In the genomic region with DNA sequence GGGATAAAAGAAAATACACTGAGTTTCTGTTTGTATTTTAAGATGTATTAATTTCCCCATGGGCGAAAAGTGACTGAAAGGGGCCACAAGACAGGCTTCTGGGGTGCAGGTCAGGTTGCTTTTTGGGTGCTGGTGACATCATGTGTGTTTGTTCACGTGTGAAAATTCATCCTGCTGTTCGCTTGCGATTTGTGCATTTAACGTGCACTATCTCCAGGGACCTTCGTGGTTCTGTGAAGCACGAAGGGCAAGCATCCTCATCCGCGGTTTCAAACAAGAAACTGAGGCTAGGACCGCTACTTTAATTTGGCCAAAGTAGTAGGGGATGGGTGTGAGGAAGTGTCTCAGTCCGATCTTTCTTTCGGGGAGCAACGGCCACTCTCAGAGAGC, we compare ENCODE assay signal across 8 cellular contexts. TPM values are rescaled to one million over a fixed set of nuclear protein-coding genes. Genes with fewer than 3 reads are reported as not detected.
DNase-seq lines count a peak whose midpoint lies in the region; ATAC-seq and TF ChIP-seq lines count a peak whose summit lies in the region.

No MANE protein-coding gene starts in this region.

- peaks cover 11% of the 10 kb centered on the region for H3F3A ChIP-seq in SK-N-SH (replicated peaks; ENCODE audit: insufficient read depth)

- TF ChIP-seq RAD21 in SK-N-SH (IDR thresholded peaks at IDR 0.05; ENCODE audit: low read length), result no peak

- intact Hi-C loops in activated B cell treated with CpG ODN at 0.5 μM for 24 hours (cut with micrococcal nuclease), result loop anchor here (2.0 to 5.0 kb wide), 5 partner anchors 82 to 842 kb away; a partner anchor contains a TSS

- TF ChIP-seq POLR2A in suprapubic skin (IDR thresholded peaks at IDR 0.05), result no peak

- TF ChIP-seq CTCF in SK-N-SH (IDR thresholded peaks at IDR 0.05) (no peak), activated B cell treated with CpG ODN at 0.5 μM for 24 hours (IDR thresholded peaks at IDR 0.05) (no peak), suprapubic skin (IDR thresholded peaks at IDR 0.05) (no peak)

- H3K4me2 ChIP-seq in SK-N-SH, result peak overlapping the region; percentile 88

- peaks cover 15% of the 10 kb centered on the region for H3K27me3 Mint-ChIP-seq in activated B cell treated with CpG ODN at 0.5 μM for 24 hours

- H3K9me3 ChIP-seq in SK-N-SH (no peaks in the 10 kb centered on the region), iPS-18c (ENCODE audit: control insufficient read depth, insufficient read depth, low read length) (no peaks in the 10 kb centered on the region), suprapubic skin (no peaks in the 10 kb centered on the region)

- H3K27me3 ChIP-seq in SK-N-SH (ENCODE audit: insufficient read depth) (no peaks in the 10 kb centered on the region), suprapubic skin (peaks cover 16% of the 10 kb centered on the region)

- peaks cover 0 to 2% of the 10 kb centered on the region in 2 experiments for H3K36me3 ChIP-seq in SK-N-SH (replicated peaks in 1 of 2; ENCODE audit: control insufficient read depth in 1 of 2, insufficient read depth in 2 of 2, low read length in 1 of 2)
- no peaks in the 10 kb centered on the region for H3K36me3 ChIP-seq in suprapubic skin

- peaks cover 32% of the 10 kb centered on the region for H3K79me2 ChIP-seq in SK-N-SH (ENCODE audit: insufficient read depth)

- POLR2A ChIA-PET in SK-N-SH (lab: Yijun Ruan, JAX) (no interaction called here), activated B cell treated with CpG ODN at 0.5 μM for 24 hours (lab: Charles Lee) (interaction anchor here (0.9 to 1.7 kb wide), 4 partner anchors 9 to 196 kb away, joined by 3 to 6 read pairs (median 4); a partner anchor contains a TSS)

- H4K20me1 ChIP-seq in SK-N-SH (ENCODE audit: insufficient read depth), result peaks cover 21% of the 10 kb centered on the region

- DNase-seq in SK-N-SH (no peak), activated B cell treated with CpG ODN at 0.5 μM for 24 hours (no peak), suprapubic skin (ENCODE audit: low spot score in 2 of 2) (no peak), NCI-H1436 (lab: John Stamatoyannopoulos, UW) (no peak)

- H3K4me1 ChIP-seq in SK-N-SH (ENCODE audit: control insufficient read depth in 1 of 2, insufficient read depth in 2 of 2, low read depth in 1 of 2, low read length in 1 of 2) (peaks cover 19 to 21% of the 10 kb centered on the region in 2 experiments; a peak in 3 of 4 replicates), suprapubic skin (peaks cover 50% of the 10 kb centered on the region)

- peak overlapping the region; percentile 39; the same call in 1 of the 2 replicates for H3K9ac ChIP-seq in SK-N-SH

- 48% methylated on average over 13 of the region's 13 CpGs for WGBS in SK-N-SH (ENCODE audit: low lambda C conversion rate)
- 7% methylated on average over 13 of the region's 13 CpGs for WGBS in suprapubic skin

- H3K27ac ChIP-seq in SK-N-SH (ENCODE audit: low read depth in 2 of 2, low read length in 1 of 2) (peak overlapping the region; percentile 27 to 44; a peak in 2 of 4 replicates), suprapubic skin (peak overlapping the region; percentile 5)

- TF ChIP-seq EP300 in SK-N-SH (IDR thresholded peaks at IDR 0.05; ENCODE audit: borderline replicate concordance in 1 of 2, low read depth in 1 of 2, low read length in 1 of 2) (no peak), suprapubic skin (IDR thresholded peaks at IDR 0.05) (no peak)

- H3K4me3 Mint-ChIP-seq in activated B cell treated with CpG ODN at 0.5 μM for 24 hours, result peak overlapping the region; percentile 88

- H3K4me3 ChIP-seq in SK-N-SH (ENCODE audit: low read depth in 2 of 2, low read length in 1 of 2), result peak overlapping the region; percentile 68 to 73
- H3K4me3 ChIP-seq in iPS-18c (ENCODE audit: insufficient read depth, low read depth, low read length), result peak overlapping the region; percentile 42
- H3K4me3 ChIP-seq in suprapubic skin, result peak overlapping the region; percentile 78

- H3K9me3 Mint-ChIP-seq in activated B cell treated with CpG ODN at 0.5 μM for 24 hours, result no peaks in the 10 kb centered on the region

- H3K4me1 Mint-ChIP-seq in activated B cell treated with CpG ODN at 0.5 μM for 24 hours, result peaks cover 22% of the 10 kb centered on the region

- H3K9me2 ChIP-seq in SK-N-SH, result no peaks in the 10 kb centered on the region

- H3K36me3 Mint-ChIP-seq in activated B cell treated with CpG ODN at 0.5 μM for 24 hours (ENCODE audit: low read depth), result peaks cover 6% of the 10 kb centered on the region

- peak overlapping the region; percentile 90 for H2AFZ ChIP-seq in SK-N-SH (ENCODE audit: low read depth)

- ATAC-seq in SK-N-SH treated with all-trans-retinoic acid at 6 μM for 48 hours, result no peak
- ATAC-seq in activated B cell treated with CpG ODN at 0.5 μM for 24 hours (ENCODE audit: low read depth), result peak; percentile 1
- ATAC-seq in HG02759 (IDR thresholded peaks at IDR 0.05; ENCODE audit: unreplicated experiment), result no peak
- no peak for ATAC-seq in HG03175 (IDR thresholded peaks at IDR 0.05; ENCODE audit: unreplicated experiment)

- H3K27ac Mint-ChIP-seq in activated B cell treated with CpG ODN at 0.5 μM for 24 hours, result peak overlapping the region; percentile 70

- CTCF ChIA-PET in SK-N-SH (lab: Yijun Ruan, JAX), result interaction anchor here (0.6 to 12.9 kb wide), 8 partner anchors 21 to 411 kb away, joined by 3 to 172 read pairs (median 12); no protein-coding TSS in a partner anchor
- CTCF ChIA-PET in activated B cell treated with CpG ODN at 0.5 μM for 24 hours (lab: Charles Lee), result no interaction called here

TF ChIP-seq in SK-N-SH, 30 proteins besides CTCF, POLR2A, EP300 and RAD21:
- TF ChIP-seq FOXJ3 (CRISPR knock-in tag; IDR thresholded peaks at IDR 0.05) (no peak), TAF1 (IDR thresholded peaks at IDR 0.05; ENCODE audit: borderline replicate concordance, low read depth, low read length) (no peak), NFIC (IDR thresholded peaks at IDR 0.05; ENCODE audit: borderline replicate concordance) (no peak), FOSL2 (IDR thresholded peaks at IDR 0.05; ENCODE audit: borderline replicate concordance, low read depth) (no peak), FOXM1 (IDR thresholded peaks at IDR 0.05; ENCODE audit: low read depth) (no peak), TEAD4 (IDR thresholded peaks at IDR 0.05; ENCODE audit: borderline replicate concordance, insufficient read depth) (no peak), JUND (IDR thresholded peaks at IDR 0.05) (no peak), YY1 (IDR thresholded peaks at IDR 0.05; ENCODE audit: low read depth) (no peak), RFX5 (IDR thresholded peaks at IDR 0.05; ENCODE audit: low read length) (no peak), GABPA (IDR thresholded peaks at IDR 0.05; ENCODE audit: low read depth) (no peak), SMC3 (IDR thresholded peaks at IDR 0.05; ENCODE audit: low read depth, low read length) (no peak)

TF ChIP-seq in SK-N-SH treated with all-trans-retinoic acid at 6 μM for 48 hours, 23 proteins besides CTCF, POLR2A, EP300 and RAD21:
- no peak for TF ChIP-seq ZC3H10 (CRISPR knock-in tag; IDR thresholded peaks at IDR 0.05)
- TF ChIP-seq, protein P1, sequence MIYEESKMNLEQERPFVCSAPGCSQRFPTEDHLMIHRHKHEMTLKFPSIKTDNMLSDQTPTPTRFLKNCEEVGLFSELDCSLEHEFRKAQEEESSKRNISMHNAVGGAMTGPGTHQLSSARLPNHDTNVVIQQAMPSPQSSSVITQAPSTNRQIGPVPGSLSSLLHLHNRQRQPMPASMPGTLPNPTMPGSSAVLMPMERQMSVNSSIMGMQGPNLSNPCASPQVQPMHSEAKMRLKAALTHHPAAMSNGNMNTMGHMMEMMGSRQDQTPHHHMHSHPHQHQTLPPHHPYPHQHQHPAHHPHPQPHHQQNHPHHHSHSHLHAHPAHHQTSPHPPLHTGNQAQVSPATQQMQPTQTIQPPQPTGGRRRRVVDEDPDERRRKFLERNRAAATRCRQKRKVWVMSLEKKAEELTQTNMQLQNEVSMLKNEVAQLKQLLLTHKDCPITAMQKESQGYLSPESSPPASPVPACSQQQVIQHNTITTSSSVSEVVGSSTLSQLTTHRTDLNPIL (CRISPR knock-in tag; IDR thresholded peaks at IDR 0.05; ENCODE audit: low read depth), result no peak
- no peak for TF ChIP-seq ZFP3 (CRISPR knock-in tag; IDR thresholded peaks at IDR 0.05)
- no peak for TF ChIP-seq OSR1 (CRISPR knock-in tag; IDR thresholded peaks at IDR 0.05)

RNA-seq across cellular contexts. Expression of a gene that starts 1.6 kb away (rescaled TPM):
- polyA plus RNA-seq in SK-N-SH (2012; rRNA removed), result 3.8 and 4.5 TPM in 2 replicates
- 2.1 and 3.6 TPM in 2 replicates for polyA plus RNA-seq in SK-N-SH (2012; cell fraction: cytosol; rRNA removed)
- polyA plus RNA-seq in SK-N-SH (2012; cell fraction: nucleus; rRNA removed), result 16.1 and 18.7 TPM in 2 replicates
- 0.04 and 0.05 TPM in 2 replicates for total RNA-seq in activated B cell treated with CpG ODN at 0.5 μM for 24 hours
- 1 to 10 TPM; 2.9 to 7.0 (median 6.9) TPM for total RNA-seq in suprapubic skin
